17 cellular contexts compared by ENCODE assay signal in the genomic region with DNA sequence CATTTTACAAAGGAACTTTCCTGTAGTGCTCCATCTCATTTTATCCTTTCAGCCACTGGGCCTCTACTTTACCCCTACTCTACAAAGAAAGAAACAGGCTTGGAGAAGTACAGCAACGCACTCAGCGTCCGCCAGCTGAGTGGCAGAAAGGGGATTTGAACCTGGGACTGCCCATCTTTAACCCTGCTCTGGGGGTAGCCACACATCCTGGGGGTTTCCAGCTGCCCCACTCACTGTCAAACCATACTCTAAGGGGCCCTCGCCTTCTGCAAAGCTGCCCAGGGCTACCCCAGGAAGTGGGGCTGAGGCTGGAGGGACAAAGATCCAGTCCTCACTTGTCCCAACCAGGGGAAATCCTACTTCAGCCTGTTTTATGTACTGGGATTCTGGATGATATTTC. TPM values are rescaled to one million over a fixed set of nuclear protein-coding genes. Genes with fewer than 3 reads are reported as not detected.
DNase-seq lines count a peak whose midpoint lies in the region; ATAC-seq and TF ChIP-seq lines count a peak whose summit lies in the region.
"Had no signal": no experiment of that assay in that cellular context is flagged by ENCODE, and none has a peak within 500 bp of the region (broad histone marks: within the 10 kb centered on the region; RNA-seq: fewer than 3 reads in every experiment).

No MANE protein-coding gene starts in this region.

- no peak for TF ChIP-seq POLR2A in Peyer's patch (IDR thresholded peaks at IDR 0.05)

- intact Hi-C loops in lower lobe of right lung (cut with DNase I): loop anchor here (10.0 kb wide), 1 partner anchor 188 kb away; a partner anchor contains a TSS

- H3K9me3 ChIP-seq in Peyer's patch: no peaks in the 10 kb centered on the region
- H3K9me3 ChIP-seq in lower lobe of right lung: no peaks in the 10 kb centered on the region
- no peaks in the 10 kb centered on the region for H3K9me3 ChIP-seq in thoracic aorta

- peaks cover 0 to 7% (median 0%) of the 10 kb centered on the region in 3 donors for H3K36me3 ChIP-seq in Peyer's patch
- peaks cover 32% of the 10 kb centered on the region for H3K36me3 ChIP-seq in lower lobe of right lung
- H3K36me3 ChIP-seq in thoracic aorta: peaks cover 8% of the 10 kb centered on the region
- H3K36me3 ChIP-seq in H7 (replicated peaks; ENCODE audit: control insufficient read depth, insufficient read depth, low read length): no peaks in the 10 kb centered on the region

- H3K27ac ChIP-seq in Peyer's patch (peak overlapping the region in 3 of 4 donors; percentile 27 to 80 (median 55)), lower lobe of right lung (peak overlapping the region; percentile 84), thoracic aorta (peak overlapping the region; percentile 98 to 99)
- H3K27ac ChIP-seq: 22Rv1 had no signal

- DNase-seq in DMS53 (lab: John Stamatoyannopoulos, UW): peak; percentile 15
- no peak for DNase-seq in DMS53 treated with DMSO at 0.1 percent for 48 hours (lab: John Stamatoyannopoulos, UW; ENCODE audit: unreplicated experiment)
- DNase-seq in Peyer's patch: no peak
- no peak for DNase-seq in lower lobe of right lung
- no peak for DNase-seq in thoracic aorta (ENCODE audit: low spot score)
- no peak for DNase-seq in H7
- DNase-seq: activated CD8-positive, alpha-beta memory T cell treated with anti-CD3 and anti-CD28 coated beads for 24 hours; activated naive CD4-positive, alpha-beta T cell treated with anti-CD3 and anti-CD28 coated beads, Interleukin-2, amount 10 ng/mL, durations not matched to agents 7 days and 5 days; activated T-cell treated with anti-CD3 and anti-CD28 coated beads, Interleukin-2, amount 50 U/mL, for 48 hours; effector CD8-positive, alpha-beta T cell; NCI-H1436 had no signal

- H3K4me3 ChIP-seq in Peyer's patch: no peak overlapping the region
- H3K4me3 ChIP-seq in lower lobe of right lung: no peak overlapping the region
- H3K4me3 ChIP-seq in thoracic aorta: no peak overlapping the region
- H3K4me3 ChIP-seq in H7 (ENCODE audit: insufficient read depth, low read depth, low read length): no peak overlapping the region

- TF ChIP-seq CTCF in Peyer's patch (IDR thresholded peaks at IDR 0.05): no peak
- TF ChIP-seq CTCF in lower lobe of right lung (IDR thresholded peaks at IDR 0.05): no peak
- no peak for TF ChIP-seq CTCF in thoracic aorta (IDR thresholded peaks at IDR 0.05)

- H3K27me3 ChIP-seq in Peyer's patch (no peaks in the 10 kb centered on the region), lower lobe of right lung (ENCODE audit: low read depth) (no peaks in the 10 kb centered on the region), thoracic aorta (replicated peaks; ENCODE audit: insufficient read depth) (no peaks in the 10 kb centered on the region), H7 (ENCODE audit: control insufficient read depth, insufficient read depth, low read length) (no peaks in the 10 kb centered on the region)

- H3K4me1 ChIP-seq in Peyer's patch: peaks cover 0 to 29% (median 0%) of the 10 kb centered on the region in 4 donors
- peaks cover 34% of the 10 kb centered on the region for H3K4me1 ChIP-seq in lower lobe of right lung
- peaks cover 30 to 50% of the 10 kb centered on the region in 2 donors for H3K4me1 ChIP-seq in thoracic aorta (ENCODE audit: control insufficient read depth in 1 of 2, low read depth in 2 of 2)

- ATAC-seq in lower lobe of right lung (no peak), thoracic aorta (ENCODE audit: insufficient number of reproducible peaks, low FRiP score, low read depth) (no peak), HG03354 (IDR thresholded peaks at IDR 0.05; ENCODE audit: poor library complexity, severe bottlenecking, unreplicated experiment) (no peak), HG02973 (IDR thresholded peaks at IDR 0.05; ENCODE audit: unreplicated experiment) (no peak)
- ATAC-seq: HCT116; stimulated activated effector memory CD8-positive, alpha-beta T cell treated with anti-CD3 and anti-CD28 coated beads, Interleukin-12 subunit alpha, Interleukin-12 subunit beta, amount 100 ng/mL, for 72 hours had no signal

RNA-seq across cellular contexts. Expression of a gene that starts 17.9 kb away (rescaled TPM):
- total RNA-seq in Peyer's patch (10 to 100 TPM; 33.1 to 63.0 (median 41.0) TPM), lower lobe of right lung (39.9 TPM), thoracic aorta (10 to 100 TPM; 40.7 to 65.8 TPM)
- 30.2 and 41.3 TPM in 2 replicates for total RNA-seq in H7 (2014; rRNA removed; shearing (Covaris generic))

RNA-seq across cellular contexts. Expression of a gene that starts 33.9 kb away (rescaled TPM):
- total RNA-seq in Peyer's patch (1 to 10 TPM in 1 of 4 donors, under 1 TPM in 3; 0.09 to 1.7 (median 0.38) TPM), lower lobe of right lung (0.62 TPM), thoracic aorta (10 to 100 TPM; 39.7 to 40.7 TPM)
- 1.4 TPM in 2 replicates for total RNA-seq in H7 (2014; rRNA removed; shearing (Covaris generic))
- total RNA-seq: LHCN-M2 had no signal

Comparison
In these comparisons a context has a peak if more than half of its experiments do, and no peak if none do; other contexts are left out.
1. RNA of a gene that starts 33.9 kb away (total RNA-seq): 39.7 to 40.7 TPM in thoracic aorta; 1.4 TPM in H7, 0.62 TPM in lower lobe of right lung (single experiment) and 0.09 to 1.7 TPM in Peyer's patch; every median in the first group is over 10 times any median in the second.
2. Peak in every context shown above with its lines, with median percentiles within 50 percentile points of each other: H3K27ac ChIP-seq.